15 cellular contexts compared by ENCODE assay signal in genomic region chr11:130612291-130612802, GRCh38.
DNase-seq lines count a peak whose midpoint lies in the region; ATAC-seq, FAIRE-seq and TF ChIP-seq lines count a peak whose summit lies in the region.
"Had no signal": no experiment of that assay in that cellular context is flagged by ENCODE, and none has a peak within 500 bp of the region (broad histone marks: within the 10 kb centered on the region; RNA-seq: fewer than 3 reads in every experiment).

No MANE protein-coding gene starts in this region.

- BruUV-seq in MCF 10A (replicated peaks; lab: Mats Ljungman, UMichigan) (no TSS peak), PC-3 (replicated peaks; lab: Mats Ljungman, UMichigan) (no TSS peak)

- H3K4me3 ChIP-seq in breast epithelium (no peak overlapping the region), astrocyte of the spinal cord (ENCODE audit: low read depth, low read length) (no peak overlapping the region), PC-3 (ENCODE audit: low read length) (no peak overlapping the region)
- H3K4me3 ChIP-seq: suprapubic skin had no signal

- H3K27me3 Mint-ChIP-seq in MCF 10A (ENCODE audit: insufficient read depth, unreplicated experiment), result no peaks in the 10 kb centered on the region

- H3K36me3 Mint-ChIP-seq in MCF 10A (ENCODE audit: insufficient read depth, unreplicated experiment), result no peaks in the 10 kb centered on the region
- H3K36me3 Mint-ChIP-seq: activated naive CD4-positive, alpha-beta T cell treated with anti-CD3 and anti-CD28 coated beads, Interleukin-2, amount 50 U/mL, for 72 hours had no signal

- H3K9me2 ChIP-seq in PC-3 (replicated peaks; ENCODE audit: low read length), result no peaks in the 10 kb centered on the region

- intact Hi-C loops in MCF 10A (cut with micrococcal nuclease), result no loop called here
- intact Hi-C loops in breast epithelium (cut with DNase I; ENCODE audit: low total_unique reads), result no loop called here
- intact Hi-C loops in PC-3 (cut with micrococcal nuclease), result no loop called here

- no peak overlapping the region for H3K27ac ChIP-seq in breast epithelium
- no peak overlapping the region for H3K27ac ChIP-seq in PC-3 (ENCODE audit: low read length)
- H3K27ac ChIP-seq in substantia nigra (ENCODE audit: low read depth, low read length, poor library complexity, severe bottlenecking), result no peak overlapping the region
- H3K27ac ChIP-seq: KMS-11, suprapubic skin had no signal

- in situ Hi-C loops in astrocyte of the spinal cord (cut with HindIII; ENCODE audit: low sequenced_read_pairs), result no loop called here

- CTCF ChIA-PET in MCF 10A (lab: Yijun Ruan, JAX), result interaction anchor here (0.7 to 1.5 kb wide), 2 partner anchors 250 to 1828 kb away, joined by 3 to 7 read pairs; no protein-coding TSS in a partner anchor
- CTCF ChIA-PET in PC-3 (lab: Charles Lee), result no interaction called here

- no peak; the same call in 1 of the 2 replicates for ATAC-seq in PC-3
- ATAC-seq: activated naive CD4-positive, alpha-beta T cell treated with anti-CD3 and anti-CD28 coated beads, Interleukin-2, amount 50 U/mL, for 72 hours had no signal

- FAIRE-seq in urothelium cell line (lab: Jason Lieb, UNC), result no peak

- H3K9ac ChIP-seq in PC-3 (ENCODE audit: low read length), result no peak overlapping the region
- H3K9ac ChIP-seq: KMS-11 had no signal

- no peak overlapping the region for H3K4me3 Mint-ChIP-seq in MCF 10A (ENCODE audit: unreplicated experiment)
- H3K4me3 Mint-ChIP-seq: nephron progenitor cell had no signal

- H2AFZ ChIP-seq in PC-3 (ENCODE audit: low read length), result no peak overlapping the region

- no peaks in the 10 kb centered on the region for H3K9me3 Mint-ChIP-seq in MCF 10A (ENCODE audit: unreplicated experiment)
- H3K9me3 Mint-ChIP-seq: activated naive CD4-positive, alpha-beta T cell treated with anti-CD3 and anti-CD28 coated beads, Interleukin-2, amount 50 U/mL, for 72 hours; nephron progenitor cell had no signal

- TF ChIP-seq CTCF in MCF 10A (IDR thresholded peaks at IDR 0.05; ENCODE audit: unreplicated experiment), result no peak
- TF ChIP-seq CTCF in breast epithelium (IDR thresholded peaks at IDR 0.05), result no peak
- TF ChIP-seq CTCF in astrocyte of the spinal cord (IDR thresholded peaks at IDR 0.05; ENCODE audit: low read depth, low read length), result no peak
- no peak for TF ChIP-seq CTCF in PC-3 (conservative IDR thresholded peaks at IDR 0.05; ENCODE audit: low read depth, low read length)

- H3K4me1 ChIP-seq in breast epithelium (no peaks in the 10 kb centered on the region), PC-3 (ENCODE audit: insufficient read depth, low read length) (peaks cover 12% of the 10 kb centered on the region)

- H4K20me1 ChIP-seq in PC-3 (ENCODE audit: low read length), result no peaks in the 10 kb centered on the region

- H3K79me2 ChIP-seq in PC-3 (ENCODE audit: low read length), result no peaks in the 10 kb centered on the region

- H3K9me3 ChIP-seq in breast epithelium (no peaks in the 10 kb centered on the region), PC-3 (ENCODE audit: low read length) (no peaks in the 10 kb centered on the region)
- H3K9me3 ChIP-seq: suprapubic skin had no signal

- peak; percentile 35 for DNase-seq in MCF 10A (ENCODE audit: unreplicated experiment)
- DNase-seq in breast epithelium (ENCODE audit: low spot score in 2 of 2), result no peak
- DNase-seq in astrocyte of the spinal cord (ENCODE audit: low read depth, low spot score), result peak; percentile 70
- peak; percentile 65 for DNase-seq in hepatic stellate cell (ENCODE audit: low spot score)
- peak; percentile 13 for DNase-seq in urothelium cell line (ENCODE audit: low spot score)
- DNase-seq in NCI-H2196 (lab: John Stamatoyannopoulos, UW; ENCODE audit: unreplicated experiment), result no peak
- DNase-seq in PC-3, result no peak
- DNase-seq in substantia nigra (lab: John Stamatoyannopoulos, UW), result no peak
- DNase-seq: 8988T, NCI-H187 treated with DMSO at 0.1 percent for 48 hours, nephron progenitor cell, SIG-M5 had no signal

- TF ChIP-seq POLR2A in breast epithelium (IDR thresholded peaks at IDR 0.05), result no peak

- no peak overlapping the region for H3K27ac Mint-ChIP-seq in MCF 10A (ENCODE audit: low read depth, unreplicated experiment)
- H3K27ac Mint-ChIP-seq: activated naive CD4-positive, alpha-beta T cell treated with anti-CD3 and anti-CD28 coated beads, Interleukin-2, amount 50 U/mL, for 72 hours; nephron progenitor cell had no signal

- H3K4me1 Mint-ChIP-seq in MCF 10A (ENCODE audit: insufficient read depth, unreplicated experiment), result peaks cover 8% of the 10 kb centered on the region

- no peak overlapping the region for H3K4me2 ChIP-seq in PC-3 (ENCODE audit: low read length)
- H3K4me2 ChIP-seq: KMS-11 had no signal

- H3F3A ChIP-seq in PC-3 (ENCODE audit: low read length, unreplicated experiment), result no peaks in the 10 kb centered on the region

- POLR2A ChIA-PET in MCF 10A (lab: Yijun Ruan, JAX) (interaction anchor here (0.5 kb wide), 1 partner anchor 50 kb away, joined by 3 read pairs; no protein-coding TSS in a partner anchor), PC-3 (lab: Charles Lee; ENCODE audit: unreplicated experiment) (no interaction called here)

- H3K36me3 ChIP-seq in breast epithelium, result no peaks in the 10 kb centered on the region
- no peaks in the 10 kb centered on the region for H3K36me3 ChIP-seq in PC-3 (ENCODE audit: low read depth, low read length)
- H3K36me3 ChIP-seq: suprapubic skin had no signal

- H3K27me3 ChIP-seq in breast epithelium, result no peaks in the 10 kb centered on the region
- H3K27me3 ChIP-seq in PC-3 (ENCODE audit: low read length), result no peaks in the 10 kb centered on the region
- H3K27me3 ChIP-seq: suprapubic skin had no signal

Comparison
In these comparisons a context has a peak if more than half of its experiments do, and no peak if none do; other contexts are left out.
1. DNase-seq: peak in MCF 10A (single experiment), astrocyte of the spinal cord (single experiment), hepatic stellate cell (single experiment) and urothelium cell line (single experiment); none in breast epithelium (0 of 2), NCI-H2196 (single experiment), PC-3 (single experiment) and substantia nigra (0 of 49).